In genomic region chr7:73612598-73613269, GRCh38 we compare ENCODE assay signal across 8 cellular contexts. TPM values are rescaled to one million over a fixed set of nuclear protein-coding genes. Genes with fewer than 3 reads are reported as not detected.
A peak's percentile ranks its signal among the peaks of the same experiment; 100 is the strongest.
DNase-seq lines count a peak whose midpoint lies in the region; ATAC-seq and TF ChIP-seq lines count a peak whose summit lies in the region.

No MANE protein-coding gene starts in this region.

- peaks cover 7 to 10% (median 9%) of the 10 kb centered on the region in 4 donors for H3K36me3 ChIP-seq in liver (ENCODE audit: control insufficient read depth in 4 of 4, insufficient read depth in 3 of 4, low read depth in 1 of 4, low read length in 3 of 4)
- no peaks in the 10 kb centered on the region for H3K36me3 ChIP-seq in MM.1S (replicated peaks; ENCODE audit: insufficient read depth, low read length)

- CTCF ChIA-PET in WTC11 (lab: Charles Lee), result interaction anchor here (0.7 to 3.8 kb wide), 12 partner anchors 10 to 220 kb away, joined by 3 to 22 read pairs (median 4); partner anchors contain the start of gene MLXIPL

- peak; percentile 55 to 64 for TF ChIP-seq RAD21 in liver (IDR thresholded peaks at IDR 0.05)

- no peak overlapping the region for H3K4me2 ChIP-seq in MM.1S (ENCODE audit: low read depth, low read length)

- H3K9ac ChIP-seq in liver (ENCODE audit: low read depth in 1 of 2, low read length in 2 of 2) (no peak overlapping the region), MM.1S (ENCODE audit: low read length) (no peak overlapping the region)

- TF ChIP-seq CTCF in C4-2B (conservative IDR thresholded peaks at IDR 0.05) (no peak; the same call in 1 of the 2 replicates), WTC11 (IDR thresholded peaks at IDR 0.05) (no peak), liver (IDR thresholded peaks at IDR 0.05; ENCODE audit: low read depth, low read length, missing input control) (no peak), MM.1S (IDR thresholded peaks at IDR 0.05; ENCODE audit: low read length) (no peak)

- H3K27me3 Mint-ChIP-seq in WTC11 (ENCODE audit: low read depth), result no peaks in the 10 kb centered on the region; the same call in 1 of the 2 replicates
- H3K27me3 Mint-ChIP-seq in T-helper 17 cell, result peaks cover 56% of the 10 kb centered on the region

- no peaks in the 10 kb centered on the region for H3K79me2 ChIP-seq in MM.1S (ENCODE audit: low read length)

- H3K9me3 ChIP-seq in liver (ENCODE audit: control insufficient read depth in 4 of 4, low read length in 3 of 4) (no peaks in the 10 kb centered on the region), MM.1S (replicated peaks; ENCODE audit: insufficient read depth, low read length) (no peaks in the 10 kb centered on the region), T-helper 17 cell (ENCODE audit: control insufficient read depth, low read length, poor library complexity, severe bottlenecking) (no peaks in the 10 kb centered on the region)

- H4K20me1 ChIP-seq in MM.1S (ENCODE audit: insufficient read depth, low read length), result no peaks in the 10 kb centered on the region

- POLR2A ChIA-PET in WTC11 (lab: Charles Lee), result no interaction called here

- no peak overlapping the region for H3K4me3 ChIP-seq in liver (ENCODE audit: low read depth in 1 of 3, low read length in 3 of 3)
- no peak overlapping the region for H3K4me3 ChIP-seq in MM.1S (ENCODE audit: low read length)

- H3K27me3 ChIP-seq in liver (ENCODE audit: control insufficient read depth in 4 of 4, insufficient read depth in 4 of 4, low read length in 3 of 4) (no peaks in the 10 kb centered on the region), MM.1S (replicated peaks; ENCODE audit: insufficient read depth, low read length) (peaks cover 31% of the 10 kb centered on the region)

- H3K4me1 ChIP-seq in liver (ENCODE audit: control insufficient read depth in 4 of 4, insufficient read depth in 4 of 4, low read length in 3 of 4) (peaks cover 32 to 91% (median 80%) of the 10 kb centered on the region in 4 donors), MM.1S (ENCODE audit: low read length) (no peaks in the 10 kb centered on the region)

- H3K27ac ChIP-seq in C4-2B (peak overlapping the region; percentile 62), liver (ENCODE audit: low read depth in 1 of 2, low read length in 2 of 2) (peak overlapping the region; percentile 77 to 90), MM.1S (ENCODE audit: low read length) (no peak overlapping the region)

- H3K36me3 Mint-ChIP-seq in WTC11, result no peaks in the 10 kb centered on the region
- H3K36me3 Mint-ChIP-seq in T-helper 17 cell (ENCODE audit: low read depth), result no peaks in the 10 kb centered on the region

- H3K9me3 Mint-ChIP-seq in WTC11, result no peaks in the 10 kb centered on the region

- peak; percentile 48 for ATAC-seq in WTC11
- ATAC-seq in GM21423 (IDR thresholded peaks at IDR 0.05; ENCODE audit: unreplicated experiment), result no peak
- no peak for ATAC-seq in T-helper 17 cell

- H3K27ac Mint-ChIP-seq in WTC11 (peak overlapping the region; percentile 83), T-helper 17 cell (no peak overlapping the region)

- peaks cover 6% of the 10 kb centered on the region for H3K4me1 Mint-ChIP-seq in WTC11
- H3K4me1 Mint-ChIP-seq in T-helper 17 cell, result peaks cover 3% of the 10 kb centered on the region

- no peak overlapping the region for H2AFZ ChIP-seq in MM.1S (ENCODE audit: low read length)

- H3K4me3 Mint-ChIP-seq in WTC11, result no peak overlapping the region
- no peak overlapping the region for H3K4me3 Mint-ChIP-seq in T-helper 17 cell

- DNase-seq in HuH-7 (ENCODE audit: low spot score) (peak; percentile 74), WTC11 (ENCODE audit: low spot score) (no peak), NCI-H2227 (lab: John Stamatoyannopoulos, UW; ENCODE audit: unreplicated experiment) (no peak), MM.1S (no peak), T-helper 17 cell (no peak)

- H3K9me2 ChIP-seq in MM.1S (replicated peaks; ENCODE audit: insufficient read depth, low read length), result no peaks in the 10 kb centered on the region

- WGBS in liver, result 6% methylated on average over 11 of the region's 11 CpGs

- H3F3A ChIP-seq in MM.1S (ENCODE audit: insufficient read depth, low read length), result no peaks in the 10 kb centered on the region

TF ChIP-seq in WTC11, 78 proteins besides CTCF, POLR2A, EP300 and RAD21:
- TF ChIP-seq JUN (CRISPR knock-in tag; IDR thresholded peaks at IDR 0.05) (no peak), GABPB1 (CRISPR knock-in tag; IDR thresholded peaks at IDR 0.05) (peak; percentile 61; the same call in 1 of the 2 replicates), AFF4 (CRISPR knock-in tag; IDR thresholded peaks at IDR 0.05; ENCODE audit: borderline replicate concordance) (no peak)

TF ChIP-seq in liver, 16 proteins besides CTCF, POLR2A, EP300 and RAD21:
- TF ChIP-seq YY1 (IDR thresholded peaks at IDR 0.05), result peak; percentile 64
- TF ChIP-seq SP1 (IDR thresholded peaks at IDR 0.05), result peak; percentile 94
- TF ChIP-seq REST (IDR thresholded peaks at IDR 0.05), result peak; percentile 69
- peak; percentile 98 for TF ChIP-seq HNF4A (conservative IDR thresholded peaks at IDR 0.05)
- TF ChIP-seq FOXA2 (IDR thresholded peaks at IDR 0.05), result peak; percentile 91
- peak; percentile 93 for TF ChIP-seq MAX (IDR thresholded peaks at IDR 0.05)
- TF ChIP-seq TAF1 (conservative IDR thresholded peaks at IDR 0.05), result no peak
- TF ChIP-seq ZBTB33 (IDR thresholded peaks at IDR 0.05), result peak; percentile 82
- peak; percentile 92 for TF ChIP-seq HNF4G (IDR thresholded peaks at IDR 0.05)
- TF ChIP-seq NR2F2 (IDR thresholded peaks at IDR 0.05), result peak; percentile 32
- TF ChIP-seq GABPA (IDR thresholded peaks at IDR 0.05 in 1 of 2, conservative IDR thresholded peaks at IDR 0.05 in 1 of 2), result no peak
- no peak for TF ChIP-seq ATF3 (IDR thresholded peaks at IDR 0.05)
- TF ChIP-seq EGR1 (IDR thresholded peaks at IDR 0.05; ENCODE audit: low read depth in 2 of 2), result peak in 1 of 2 donors; percentile 41
- TF ChIP-seq FOXA1 (IDR thresholded peaks at IDR 0.05), result peak; percentile 92
- TF ChIP-seq JUND (IDR thresholded peaks at IDR 0.05), result peak; percentile 51 to 87
- peak; percentile 88 to 96 for TF ChIP-seq RXRA (IDR thresholded peaks at IDR 0.05)

RNA-seq across cellular contexts. Expression of gene MLXIPL, which starts 11.6 kb away (rescaled TPM):
- 20.4 to 26.6 TPM (median 23.8 TPM) in 3 replicates for total RNA-seq in WTC11 (2021)
- 100 to 1,000 TPM in 1 of 2 donors, 10 to 100 TPM in 1; 50.3 to 384 TPM for total RNA-seq in liver
- polyA plus RNA-seq in liver, result 100 to 1,000 TPM; 148 to 316 TPM
- total RNA-seq in T-helper 17 cell, result not detected

RNA-seq across cellular contexts. Expression of gene TBL2, which starts 34.4 kb away (rescaled TPM):
- total RNA-seq in WTC11 (2021) (28.6 to 32.3 TPM (median 29.0 TPM) in 3 replicates), liver (10 to 100 TPM; 16.5 to 36.6 TPM), T-helper 17 cell (10 to 100 TPM; 15.3 to 22.9 TPM)
- polyA plus RNA-seq in liver, result 10 to 100 TPM; 10.9 to 21.5 TPM

RNA-seq across cellular contexts. Expression of gene VPS37D, which starts 54.9 kb away (rescaled TPM):
- 5.7 to 7.5 TPM (median 5.8 TPM) in 3 replicates for total RNA-seq in WTC11 (2021)
- 1 to 10 TPM in 1 of 2 donors, under 1 TPM in 1; 0.98 to 3.3 TPM for total RNA-seq in liver
- 1 to 10 TPM in 1 of 2 donors, under 1 TPM in 1; 0.38 to 1.6 TPM for polyA plus RNA-seq in liver
- under 1 TPM in 1 of 2 donors, not detected in 1; 0.76 TPM for total RNA-seq in T-helper 17 cell

RNA-seq across cellular contexts. Expression of gene BCL7B, which starts 55.2 kb away (rescaled TPM):
- 26.0 to 28.5 TPM (median 27.7 TPM) in 3 replicates for total RNA-seq in WTC11 (2021)
- total RNA-seq in liver, result 10 to 100 TPM; 13.2 to 15.5 TPM
- polyA plus RNA-seq in liver, result 10 to 100 TPM; 27.0 to 27.5 TPM
- 100 to 1,000 TPM; 112 to 116 TPM for total RNA-seq in T-helper 17 cell

Comparison
In these comparisons a context has a peak if more than half of its experiments do, and no peak if none do; other contexts are left out.
1. RNA of gene MLXIPL, which starts 11.6 kb away (total RNA-seq): 50.3 to 384 TPM in liver and 20.4 to 26.6 TPM in WTC11; not detected in T-helper 17 cell; every median in the first group is over 10 times any median in the second.